ENCODE assay signal across 1 cellular context in the genomic region with DNA sequence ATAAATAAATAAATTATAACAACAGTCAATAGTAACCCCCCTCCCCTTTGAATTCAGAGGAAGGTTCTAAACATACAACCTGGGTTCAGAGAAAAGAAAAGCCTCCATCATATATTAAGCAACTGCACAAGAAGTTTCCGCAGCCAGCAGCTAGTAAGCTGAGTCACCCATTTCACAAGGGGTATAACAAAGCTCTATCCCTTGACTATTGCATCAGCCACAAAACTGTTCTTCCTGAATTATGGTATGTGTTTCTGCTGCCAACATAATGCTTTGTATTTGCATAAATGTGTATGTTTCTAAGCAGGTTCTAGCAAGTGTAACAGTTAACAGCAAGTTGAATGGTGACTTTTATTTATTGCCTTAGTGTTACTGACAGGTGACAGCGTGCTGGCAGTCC.
TF ChIP-seq lines count a peak whose summit lies in the region.

No MANE protein-coding gene starts in this region.

TF ChIP-seq in K562, 482 proteins besides CTCF, POLR2A, EP300 and RAD21 (continued from another document and continues in another):
- TF ChIP-seq, protein P1, sequence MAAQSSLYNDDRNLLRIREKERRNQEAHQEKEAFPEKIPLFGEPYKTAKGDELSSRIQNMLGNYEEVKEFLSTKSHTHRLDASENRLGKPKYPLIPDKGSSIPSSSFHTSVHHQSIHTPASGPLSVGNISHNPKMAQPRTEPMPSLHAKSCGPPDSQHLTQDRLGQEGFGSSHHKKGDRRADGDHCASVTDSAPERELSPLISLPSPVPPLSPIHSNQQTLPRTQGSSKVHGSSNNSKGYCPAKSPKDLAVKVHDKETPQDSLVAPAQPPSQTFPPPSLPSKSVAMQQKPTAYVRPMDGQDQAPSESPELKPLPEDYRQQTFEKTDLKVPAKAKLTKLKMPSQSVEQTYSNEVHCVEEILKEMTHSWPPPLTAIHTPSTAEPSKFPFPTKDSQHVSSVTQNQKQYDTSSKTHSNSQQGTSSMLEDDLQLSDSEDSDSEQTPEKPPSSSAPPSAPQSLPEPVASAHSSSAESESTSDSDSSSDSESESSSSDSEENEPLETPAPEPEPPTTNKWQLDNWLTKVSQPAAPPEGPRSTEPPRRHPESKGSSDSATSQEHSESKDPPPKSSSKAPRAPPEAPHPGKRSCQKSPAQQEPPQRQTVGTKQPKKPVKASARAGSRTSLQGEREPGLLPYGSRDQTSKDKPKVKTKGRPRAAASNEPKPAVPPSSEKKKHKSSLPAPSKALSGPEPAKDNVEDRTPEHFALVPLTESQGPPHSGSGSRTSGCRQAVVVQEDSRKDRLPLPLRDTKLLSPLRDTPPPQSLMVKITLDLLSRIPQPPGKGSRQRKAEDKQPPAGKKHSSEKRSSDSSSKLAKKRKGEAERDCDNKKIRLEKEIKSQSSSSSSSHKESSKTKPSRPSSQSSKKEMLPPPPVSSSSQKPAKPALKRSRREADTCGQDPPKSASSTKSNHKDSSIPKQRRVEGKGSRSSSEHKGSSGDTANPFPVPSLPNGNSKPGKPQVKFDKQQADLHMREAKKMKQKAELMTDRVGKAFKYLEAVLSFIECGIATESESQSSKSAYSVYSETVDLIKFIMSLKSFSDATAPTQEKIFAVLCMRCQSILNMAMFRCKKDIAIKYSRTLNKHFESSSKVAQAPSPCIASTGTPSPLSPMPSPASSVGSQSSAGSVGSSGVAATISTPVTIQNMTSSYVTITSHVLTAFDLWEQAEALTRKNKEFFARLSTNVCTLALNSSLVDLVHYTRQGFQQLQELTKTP (IDR thresholded peaks at IDR 0.05; ENCODE audit: low read depth in 1 of 2, partially characterized antibody in 2 of 2): no peak
- no peak for TF ChIP-seq GABPB1 (CRISPR knock-in tag; IDR thresholded peaks at IDR 0.05)
- no peak for TF ChIP-seq DMBX1 (CRISPR knock-in tag; IDR thresholded peaks at IDR 0.05; ENCODE audit: borderline replicate concordance)
- TF ChIP-seq XRCC5 (IDR thresholded peaks at IDR 0.05; ENCODE audit: low read depth, low read length): no peak
- peak; percentile 93 to 94 for TF ChIP-seq TRIM24 (IDR thresholded peaks at IDR 0.05)
- peak; percentile 43; the same call in 1 of the 2 replicates for TF ChIP-seq JUN (IDR thresholded peaks at IDR 0.05; ENCODE audit: borderline replicate concordance, low read depth, low read length)
- TF ChIP-seq JUN (CRISPR knock-in tag; IDR thresholded peaks at IDR 0.05; ENCODE audit: borderline replicate concordance): no peak
- TF ChIP-seq CHD4 (IDR thresholded peaks at IDR 0.05; ENCODE audit: insufficient read depth, insufficient replicate concordance, low read depth, low read length, poor library complexity, severe bottlenecking): no peak
- 0 out of 2 replicates have a peak, but pooled peaks have one; percentile 24 for TF ChIP-seq MAFG (tag; conservative IDR thresholded peaks at IDR 0.05)
- TF ChIP-seq ETV1 (tag; conservative IDR thresholded peaks at IDR 0.05; ENCODE audit: low read depth): 0 out of 2 replicates have a peak, but pooled peaks have one; percentile 4
- TF ChIP-seq, protein P2, sequence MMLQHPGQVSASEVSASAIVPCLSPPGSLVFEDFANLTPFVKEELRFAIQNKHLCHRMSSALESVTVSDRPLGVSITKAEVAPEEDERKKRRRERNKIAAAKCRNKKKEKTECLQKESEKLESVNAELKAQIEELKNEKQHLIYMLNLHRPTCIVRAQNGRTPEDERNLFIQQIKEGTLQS (IDR thresholded peaks at IDR 0.05): peak; percentile 89
- TF ChIP-seq, protein P2 (CRISPR knock-in tag; conservative IDR thresholded peaks at IDR 0.05): no peak
- no peak for TF ChIP-seq ZC3H8 (IDR thresholded peaks at IDR 0.05)
- TF ChIP-seq MYC (IDR thresholded peaks at IDR 0.05; ENCODE audit: low read depth, low read length): no peak
- no peak for TF ChIP-seq MYC (CRISPR knock-in tag; IDR thresholded peaks at IDR 0.05; ENCODE audit: borderline replicate concordance, low read depth)
- TF ChIP-seq EP400 (IDR thresholded peaks at IDR 0.05): 0 out of 2 replicates have a peak, but pooled peaks have one; percentile 30
- TF ChIP-seq ZKSCAN8 (CRISPR knock-in tag; IDR thresholded peaks at IDR 0.05): no peak
- TF ChIP-seq FOSL1 (tag; conservative IDR thresholded peaks at IDR 0.05): peak; percentile 51
- TF ChIP-seq, protein P3, sequence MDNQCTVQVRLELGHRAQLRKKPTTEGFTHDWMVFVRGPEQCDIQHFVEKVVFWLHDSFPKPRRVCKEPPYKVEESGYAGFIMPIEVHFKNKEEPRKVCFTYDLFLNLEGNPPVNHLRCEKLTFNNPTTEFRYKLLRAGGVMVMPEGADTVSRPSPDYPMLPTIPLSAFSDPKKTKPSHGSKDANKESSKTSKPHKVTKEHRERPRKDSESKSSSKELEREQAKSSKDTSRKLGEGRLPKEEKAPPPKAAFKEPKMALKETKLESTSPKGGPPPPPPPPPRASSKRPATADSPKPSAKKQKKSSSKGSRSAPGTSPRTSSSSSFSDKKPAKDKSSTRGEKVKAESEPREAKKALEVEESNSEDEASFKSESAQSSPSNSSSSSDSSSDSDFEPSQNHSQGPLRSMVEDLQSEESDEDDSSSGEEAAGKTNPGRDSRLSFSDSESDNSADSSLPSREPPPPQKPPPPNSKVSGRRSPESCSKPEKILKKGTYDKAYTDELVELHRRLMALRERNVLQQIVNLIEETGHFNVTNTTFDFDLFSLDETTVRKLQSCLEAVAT (IDR thresholded peaks at IDR 0.05): no peak
- TF ChIP-seq, protein P4, sequence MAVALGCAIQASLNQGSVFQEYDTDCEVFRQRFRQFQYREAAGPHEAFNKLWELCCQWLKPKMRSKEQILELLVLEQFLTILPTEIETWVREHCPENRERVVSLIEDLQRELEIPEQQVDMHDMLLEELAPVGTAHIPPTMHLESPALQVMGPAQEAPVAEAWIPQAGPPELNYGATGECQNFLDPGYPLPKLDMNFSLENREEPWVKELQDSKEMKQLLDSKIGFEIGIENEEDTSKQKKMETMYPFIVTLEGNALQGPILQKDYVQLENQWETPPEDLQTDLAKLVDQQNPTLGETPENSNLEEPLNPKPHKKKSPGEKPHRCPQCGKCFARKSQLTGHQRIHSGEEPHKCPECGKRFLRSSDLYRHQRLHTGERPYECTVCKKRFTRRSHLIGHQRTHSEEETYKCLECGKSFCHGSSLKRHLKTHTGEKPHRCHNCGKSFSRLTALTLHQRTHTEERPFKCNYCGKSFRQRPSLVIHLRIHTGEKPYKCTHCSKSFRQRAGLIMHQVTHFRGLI (CRISPR knock-in tag; IDR thresholded peaks at IDR 0.05): no peak
- TF ChIP-seq CXXC5 (CRISPR knock-in tag; IDR thresholded peaks at IDR 0.05): 0 out of 2 replicates have a peak, but pooled peaks have one; percentile 17
- TF ChIP-seq, protein P5, sequence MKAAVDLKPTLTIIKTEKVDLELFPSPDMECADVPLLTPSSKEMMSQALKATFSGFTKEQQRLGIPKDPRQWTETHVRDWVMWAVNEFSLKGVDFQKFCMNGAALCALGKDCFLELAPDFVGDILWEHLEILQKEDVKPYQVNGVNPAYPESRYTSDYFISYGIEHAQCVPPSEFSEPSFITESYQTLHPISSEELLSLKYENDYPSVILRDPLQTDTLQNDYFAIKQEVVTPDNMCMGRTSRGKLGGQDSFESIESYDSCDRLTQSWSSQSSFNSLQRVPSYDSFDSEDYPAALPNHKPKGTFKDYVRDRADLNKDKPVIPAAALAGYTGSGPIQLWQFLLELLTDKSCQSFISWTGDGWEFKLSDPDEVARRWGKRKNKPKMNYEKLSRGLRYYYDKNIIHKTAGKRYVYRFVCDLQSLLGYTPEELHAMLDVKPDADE (conservative IDR thresholded peaks at IDR 0.05; ENCODE audit: control insufficient read depth, low read depth, low read length): no peak
- TF ChIP-seq, protein P6, sequence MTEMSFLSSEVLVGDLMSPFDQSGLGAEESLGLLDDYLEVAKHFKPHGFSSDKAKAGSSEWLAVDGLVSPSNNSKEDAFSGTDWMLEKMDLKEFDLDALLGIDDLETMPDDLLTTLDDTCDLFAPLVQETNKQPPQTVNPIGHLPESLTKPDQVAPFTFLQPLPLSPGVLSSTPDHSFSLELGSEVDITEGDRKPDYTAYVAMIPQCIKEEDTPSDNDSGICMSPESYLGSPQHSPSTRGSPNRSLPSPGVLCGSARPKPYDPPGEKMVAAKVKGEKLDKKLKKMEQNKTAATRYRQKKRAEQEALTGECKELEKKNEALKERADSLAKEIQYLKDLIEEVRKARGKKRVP (CRISPR knock-in tag; IDR thresholded peaks at IDR 0.05): peak; percentile 91
- TF ChIP-seq MBD2 (IDR thresholded peaks at IDR 0.05; ENCODE audit: borderline replicate concordance, low read depth): no peak
- no peak for TF ChIP-seq BCL6 (CRISPR knock-in tag; IDR thresholded peaks at IDR 0.05)
- no peak for TF ChIP-seq TAF9B (IDR thresholded peaks at IDR 0.05; ENCODE audit: partially characterized antibody)
- TF ChIP-seq RUNX1 (IDR thresholded peaks at IDR 0.05; ENCODE audit: low read depth): no peak
- TF ChIP-seq ATF7 (IDR thresholded peaks at IDR 0.05): peak; percentile 32; the same call in 1 of the 2 replicates
- no peak for TF ChIP-seq FOXK2 (conservative IDR thresholded peaks at IDR 0.05 in 1 of 2, IDR thresholded peaks at IDR 0.05 in 1 of 2; ENCODE audit: low read depth in 2 of 2)
- TF ChIP-seq, protein P7, sequence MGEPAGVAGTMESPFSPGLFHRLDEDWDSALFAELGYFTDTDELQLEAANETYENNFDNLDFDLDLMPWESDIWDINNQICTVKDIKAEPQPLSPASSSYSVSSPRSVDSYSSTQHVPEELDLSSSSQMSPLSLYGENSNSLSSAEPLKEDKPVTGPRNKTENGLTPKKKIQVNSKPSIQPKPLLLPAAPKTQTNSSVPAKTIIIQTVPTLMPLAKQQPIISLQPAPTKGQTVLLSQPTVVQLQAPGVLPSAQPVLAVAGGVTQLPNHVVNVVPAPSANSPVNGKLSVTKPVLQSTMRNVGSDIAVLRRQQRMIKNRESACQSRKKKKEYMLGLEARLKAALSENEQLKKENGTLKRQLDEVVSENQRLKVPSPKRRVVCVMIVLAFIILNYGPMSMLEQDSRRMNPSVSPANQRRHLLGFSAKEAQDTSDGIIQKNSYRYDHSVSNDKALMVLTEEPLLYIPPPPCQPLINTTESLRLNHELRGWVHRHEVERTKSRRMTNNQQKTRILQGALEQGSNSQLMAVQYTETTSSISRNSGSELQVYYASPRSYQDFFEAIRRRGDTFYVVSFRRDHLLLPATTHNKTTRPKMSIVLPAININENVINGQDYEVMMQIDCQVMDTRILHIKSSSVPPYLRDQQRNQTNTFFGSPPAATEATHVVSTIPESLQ (CRISPR knock-in tag; IDR thresholded peaks at IDR 0.05): no peak
- no peak for TF ChIP-seq ZNF695 (CRISPR knock-in tag; IDR thresholded peaks at IDR 0.05)
- no peak for TF ChIP-seq POU5F1 (IDR thresholded peaks at IDR 0.05; ENCODE audit: borderline replicate concordance, low read depth, low read length, partially characterized antibody)
- no peak for TF ChIP-seq RFX5 (IDR thresholded peaks at IDR 0.05; ENCODE audit: low read depth, low read length)
- no peak for TF ChIP-seq TARDBP (IDR thresholded peaks at IDR 0.05)
- TF ChIP-seq, protein P8, sequence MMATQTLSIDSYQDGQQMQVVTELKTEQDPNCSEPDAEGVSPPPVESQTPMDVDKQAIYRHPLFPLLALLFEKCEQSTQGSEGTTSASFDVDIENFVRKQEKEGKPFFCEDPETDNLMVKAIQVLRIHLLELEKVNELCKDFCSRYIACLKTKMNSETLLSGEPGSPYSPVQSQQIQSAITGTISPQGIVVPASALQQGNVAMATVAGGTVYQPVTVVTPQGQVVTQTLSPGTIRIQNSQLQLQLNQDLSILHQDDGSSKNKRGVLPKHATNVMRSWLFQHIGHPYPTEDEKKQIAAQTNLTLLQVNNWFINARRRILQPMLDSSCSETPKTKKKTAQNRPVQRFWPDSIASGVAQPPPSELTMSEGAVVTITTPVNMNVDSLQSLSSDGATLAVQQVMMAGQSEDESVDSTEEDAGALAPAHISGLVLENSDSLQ (IDR thresholded peaks at IDR 0.05): peak; percentile 21; the same call in 1 of the 2 replicates
- TF ChIP-seq JUND (IDR thresholded peaks at IDR 0.05; ENCODE audit: borderline replicate concordance, low read depth, low read length): peak; percentile 66; the same call in 1 of the 2 replicates
- TF ChIP-seq JUND (tag; IDR thresholded peaks at IDR 0.05; ENCODE audit: borderline replicate concordance, low read depth, low read length): no peak; the same call in 2 of the 3 replicates
- peak; percentile 20 for TF ChIP-seq MEIS2 (IDR thresholded peaks at IDR 0.05; ENCODE audit: partially characterized antibody)
- no peak for TF ChIP-seq SRSF3 (IDR thresholded peaks at IDR 0.05; ENCODE audit: insufficient read depth, low read length)
- peak; percentile 45; the same call in 1 of the 2 replicates for TF ChIP-seq NFE2 (IDR thresholded peaks at IDR 0.05; ENCODE audit: low read depth)
- TF ChIP-seq ZNF717 (CRISPR knock-in tag; IDR thresholded peaks at IDR 0.05): no peak
- TF ChIP-seq, protein P9, sequence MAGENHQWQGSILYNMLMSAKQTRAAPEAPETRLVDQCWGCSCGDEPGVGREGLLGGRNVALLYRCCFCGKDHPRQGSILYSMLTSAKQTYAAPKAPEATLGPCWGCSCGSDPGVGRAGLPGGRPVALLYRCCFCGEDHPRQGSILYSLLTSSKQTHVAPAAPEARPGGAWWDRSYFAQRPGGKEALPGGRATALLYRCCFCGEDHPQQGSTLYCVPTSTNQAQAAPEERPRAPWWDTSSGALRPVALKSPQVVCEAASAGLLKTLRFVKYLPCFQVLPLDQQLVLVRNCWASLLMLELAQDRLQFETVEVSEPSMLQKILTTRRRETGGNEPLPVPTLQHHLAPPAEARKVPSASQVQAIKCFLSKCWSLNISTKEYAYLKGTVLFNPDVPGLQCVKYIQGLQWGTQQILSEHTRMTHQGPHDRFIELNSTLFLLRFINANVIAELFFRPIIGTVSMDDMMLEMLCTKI (IDR thresholded peaks at IDR 0.05; ENCODE audit: partially characterized antibody): no peak
- TF ChIP-seq C11orf30 (IDR thresholded peaks at IDR 0.05; ENCODE audit: low read depth): peak; percentile 20; the same call in 1 of the 2 replicates
- TF ChIP-seq CEBPG (CRISPR knock-in tag; IDR thresholded peaks at IDR 0.05): peak; percentile 92
- peak; percentile 94 to 98 for TF ChIP-seq CEBPG (tag; conservative IDR thresholded peaks at IDR 0.05 in 1 of 2, IDR thresholded peaks at IDR 0.05 in 1 of 2)
- no peak for TF ChIP-seq CBX5 (IDR thresholded peaks at IDR 0.05; ENCODE audit: borderline replicate concordance, low read depth)
- TF ChIP-seq GABPA (tag; conservative IDR thresholded peaks at IDR 0.05; ENCODE audit: low read depth): no peak
- TF ChIP-seq SMAD4 (CRISPR knock-in tag; conservative IDR thresholded peaks at IDR 0.05): 0 out of 2 replicates have a peak, but pooled peaks have one; percentile 38
- TF ChIP-seq PRPF4 (IDR thresholded peaks at IDR 0.05; ENCODE audit: insufficient read depth, low read depth, low read length, poor library complexity, severe bottlenecking): no peak
- TF ChIP-seq NFYB (IDR thresholded peaks at IDR 0.05; ENCODE audit: extremely low read depth, insufficient read length): no peak
- TF ChIP-seq CEBPB (tag; IDR thresholded peaks at IDR 0.05): peak; percentile 85
- no peak for TF ChIP-seq EGR1 (conservative IDR thresholded peaks at IDR 0.05)
- TF ChIP-seq ZNF324 (CRISPR knock-in tag; IDR thresholded peaks at IDR 0.05): no peak
- no peak for TF ChIP-seq ZNF165 (CRISPR knock-in tag; IDR thresholded peaks at IDR 0.05; ENCODE audit: borderline replicate concordance)
- TF ChIP-seq NFE2L1 (tag; IDR thresholded peaks at IDR 0.05; ENCODE audit: borderline replicate concordance, low read depth): no peak
- TF ChIP-seq TEAD2 (tag; IDR thresholded peaks at IDR 0.05): no peak
- no peak for TF ChIP-seq RCOR1 (IDR thresholded peaks at IDR 0.05; ENCODE audit: borderline replicate concordance in 1 of 2, low read depth in 2 of 2, low read length in 2 of 2)
- TF ChIP-seq CREBBP (IDR thresholded peaks at IDR 0.05; ENCODE audit: low read depth, low read length): no peak
